In genomic region chr18:75504469-75504868, GRCh38 we compare ENCODE assay signal across 24 cellular contexts.
"Had no signal": no experiment of that assay in that cellular context is flagged by ENCODE, and none has a peak within 500 bp of the region (broad histone marks: within the 10 kb centered on the region; RNA-seq: fewer than 3 reads in every experiment).

No MANE protein-coding gene starts in this region.

- H3K27me3 ChIP-seq: SJCRH30 had no signal

- H3K4me2 ChIP-seq: SK-N-SH had no signal

- H3K4me1 ChIP-seq: SJCRH30 had no signal

- ATAC-seq: activated CD4-positive, alpha-beta T cell treated with anti-CD3 and anti-CD28 coated beads for 36 hours; activated T-cell treated with anti-CD3 and anti-CD28 coated beads, Interleukin-2, amount 50 U/mL, for 72 hours; Panc1; Right ventricle myocardium inferior had no signal

- H3K9me3 ChIP-seq: SJCRH30, SK-N-SH had no signal

- DNase-seq: activated CD4-positive, alpha-beta memory T cell treated with anti-CD3 and anti-CD28 coated beads, Interleukin-2, amount 10 ng/mL, durations not matched to agents 7 days and 5 days; activated CD4-positive, alpha-beta T cell treated with anti-CD3 and anti-CD28 coated beads for 36 hours; activated CD4-positive, alpha-beta T cell treated with anti-CD3 and anti-CD28 coated beads, Interleukin-2, amount 50 U/mL, for 1 hour; activated gamma-delta T cell treated with Interleukin-2 at 50 U/mL for 16 hours; activated naive CD4-positive, alpha-beta T cell treated with anti-CD3 and anti-CD28 coated beads, Interleukin-2, amount 10 ng/mL, durations not matched to agents 7 days and 5 days; activated naive CD8-positive, alpha-beta T cell treated with anti-CD3 and anti-CD28 coated beads for 36 hours; activated T-cell treated with anti-CD3 and anti-CD28 coated beads for 4 hours; activated T-cell treated with anti-CD3 and anti-CD28 coated beads, Interleukin-2, amount 50 U/mL, for 72 hours; Kasumi-1; KBM-7; NCI-H1048; NCI-H1930; NCI-H345; NCI-H510A; NCI-H526 treated with DMSO at 0.1 percent for 48 hours; NK-92 treated with Interleukin-12 subunit alpha and Interleukin-12 subunit beta, amount 100 ng/mL, for 24 hours; OCI-M1; RPMI8226; SJCRH30; SK-N-SH; T-helper 1 cell; WERI-Rb-1 had no signal

- H3K9ac ChIP-seq: SK-N-SH had no signal

- H3K36me3 ChIP-seq: SJCRH30, WERI-Rb-1 had no signal

- H3K4me3 ChIP-seq: SJCRH30 had no signal

- H3K27ac ChIP-seq: SJCRH30, WERI-Rb-1 had no signal
